In the genomic region with DNA sequence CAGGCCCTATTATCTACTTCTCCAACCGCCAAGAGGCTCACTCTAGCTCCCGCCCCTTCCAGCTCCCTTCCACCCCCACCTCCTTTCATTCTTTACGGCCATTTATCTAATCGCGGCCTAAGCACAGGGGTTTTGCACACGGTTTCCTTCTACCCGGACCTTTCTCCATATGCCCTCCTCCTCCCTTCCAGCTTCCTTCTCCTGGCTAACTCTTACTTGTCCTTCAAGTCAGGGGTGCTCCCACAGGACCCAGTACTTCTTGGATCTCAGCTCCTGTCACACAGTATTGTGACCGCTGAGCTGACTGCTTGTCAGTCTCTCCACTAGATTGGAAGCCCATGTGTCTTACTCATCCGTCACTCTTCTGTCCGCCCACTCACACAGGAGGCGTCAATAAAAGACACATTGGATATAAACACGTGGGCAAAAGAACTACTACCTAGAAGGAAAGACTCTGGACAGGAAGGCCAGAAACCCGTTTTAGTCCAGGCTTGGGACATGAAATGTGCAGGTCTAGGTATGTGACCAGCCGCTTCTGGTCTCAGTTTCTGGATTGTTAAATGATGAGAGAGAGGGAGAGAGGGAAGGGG, we compare ENCODE assay signal across 9 cellular contexts. TPM values are rescaled to one million over a fixed set of nuclear protein-coding genes. Genes with fewer than 3 reads are reported as not detected.
DNase-seq lines count a peak whose midpoint lies in the region; TF ChIP-seq lines count a peak whose summit lies in the region.
"Had no signal": no experiment of that assay in that cellular context is flagged by ENCODE, and none has a peak within 500 bp of the region (broad histone marks: within the 10 kb centered on the region; RNA-seq: fewer than 3 reads in every experiment).

No MANE protein-coding gene starts in this region.

- peaks cover 6% of the 10 kb centered on the region for H3K4me1 Mint-ChIP-seq in activated naive CD4-positive, alpha-beta T cell treated with anti-CD3 and anti-CD28 coated beads for 36 hours (ENCODE audit: low read depth)
- peaks cover 13% of the 10 kb centered on the region for H3K4me1 Mint-ChIP-seq in dendritic cell treated with granulocyte-macrophage colony-stimulating factor and Interleukin-4, amounts not matched to agents 40 ng/mL and 50 ng/mL, for 4 days (ENCODE audit: low read depth)

- no peaks in the 10 kb centered on the region for H4K20me1 ChIP-seq in smooth muscle cell (ENCODE audit: low read depth)

- no peak overlapping the region for H3K27ac Mint-ChIP-seq in activated naive CD4-positive, alpha-beta T cell treated with anti-CD3 and anti-CD28 coated beads for 36 hours
- peak overlapping the region; percentile 54 for H3K27ac Mint-ChIP-seq in dendritic cell treated with granulocyte-macrophage colony-stimulating factor and Interleukin-4, amounts not matched to agents 40 ng/mL and 50 ng/mL, for 4 days

- intact Hi-C loops in activated naive CD4-positive, alpha-beta T cell treated with anti-CD3 and anti-CD28 coated beads for 36 hours (cut with micrococcal nuclease) = loop anchor here (1.0 kb wide), 4 partner anchors 197 to 810 kb away; no protein-coding TSS in a partner anchor
- intact Hi-C loops in dendritic cell treated with granulocyte-macrophage colony-stimulating factor and Interleukin-4, amounts not matched to agents 40 ng/mL and 50 ng/mL, for 4 days (cut with micrococcal nuclease) = loop anchor here (1.0 to 10.0 kb wide), 5 partner anchors 197 to 779 kb away; no protein-coding TSS in a partner anchor

- peaks cover 6% of the 10 kb centered on the region for H3K4me1 ChIP-seq in smooth muscle cell (ENCODE audit: low read depth)
- H3K4me1 ChIP-seq in effector memory CD4-positive, alpha-beta T cell (ENCODE audit: control insufficient read depth, insufficient read depth, low read length, poor library complexity, severe bottlenecking) = no peaks in the 10 kb centered on the region

- H3K4me3 Mint-ChIP-seq in activated naive CD4-positive, alpha-beta T cell treated with anti-CD3 and anti-CD28 coated beads for 36 hours = peak overlapping the region; percentile 79
- no peak overlapping the region for H3K4me3 Mint-ChIP-seq in dendritic cell treated with granulocyte-macrophage colony-stimulating factor and Interleukin-4, amounts not matched to agents 40 ng/mL and 50 ng/mL, for 4 days

- CTCF ChIA-PET in activated naive CD4-positive, alpha-beta T cell treated with anti-CD3 and anti-CD28 coated beads for 36 hours (lab: Charles Lee) = interaction anchor here (0.5 to 3.3 kb wide), 22 partner anchors 9 to 1889 kb away, joined by 3 to 22 read pairs (median 3); a partner anchor contains a TSS

- H3K9ac ChIP-seq in smooth muscle cell (ENCODE audit: low read depth) = no peak overlapping the region

- 35% methylated on average over 14 of the region's 14 CpGs for WGBS in smooth muscle cell (ENCODE audit: low lambda C conversion rate)

- no peak overlapping the region for H3K4me3 ChIP-seq in smooth muscle cell
- no peak overlapping the region for H3K4me3 ChIP-seq in effector memory CD4-positive, alpha-beta T cell (ENCODE audit: insufficient read depth, low read depth, low read length, poor library complexity, severe bottlenecking)

- no peaks in the 10 kb centered on the region for H3K27me3 ChIP-seq in smooth muscle cell (ENCODE audit: low read depth)
- H3K27me3 ChIP-seq in effector memory CD4-positive, alpha-beta T cell (replicated peaks; ENCODE audit: control insufficient read depth, insufficient read depth, low read length, poor library complexity, severe bottlenecking) = no peaks in the 10 kb centered on the region

- no peak for DNase-seq in activated naive CD4-positive, alpha-beta T cell treated with anti-CD3 and anti-CD28 coated beads for 36 hours
- DNase-seq in activated naive CD4-positive, alpha-beta T cell (lab: John Stamatoyannopoulos, UW) = no peak
- DNase-seq in NCI-H69 (lab: John Stamatoyannopoulos, UW) = peak; percentile 44
- no peak for DNase-seq in smooth muscle cell (lab: John Stamatoyannopoulos, UW; ENCODE audit: unreplicated experiment)
- DNase-seq in central memory CD4-positive, alpha-beta T cell = no peak
- DNase-seq in CD1c-positive myeloid dendritic cell (ENCODE audit: extremely low spot score) = no peak
- DNase-seq in effector memory CD4-positive, alpha-beta T cell = no peak
- DNase-seq: esophagus squamous epithelium had no signal

- TF ChIP-seq CTCF in smooth muscle cell (IDR thresholded peaks at IDR 0.05; ENCODE audit: borderline replicate concordance, insufficient read depth, poor library complexity, severe bottlenecking) = no peak

- no peaks in the 10 kb centered on the region for H3K36me3 ChIP-seq in smooth muscle cell (ENCODE audit: low read depth)
- H3K36me3 ChIP-seq in effector memory CD4-positive, alpha-beta T cell (ENCODE audit: control insufficient read depth, insufficient read depth, low read length) = no peaks in the 10 kb centered on the region
- H3K36me3 ChIP-seq: esophagus squamous epithelium had no signal

- H3K79me2 ChIP-seq in smooth muscle cell (ENCODE audit: low read depth) = no peaks in the 10 kb centered on the region

- peaks cover 13% of the 10 kb centered on the region for H3K27me3 Mint-ChIP-seq in activated naive CD4-positive, alpha-beta T cell treated with anti-CD3 and anti-CD28 coated beads for 36 hours (ENCODE audit: low read depth)
- H3K27me3 Mint-ChIP-seq in dendritic cell treated with granulocyte-macrophage colony-stimulating factor and Interleukin-4, amounts not matched to agents 40 ng/mL and 50 ng/mL, for 4 days = peaks cover 26% of the 10 kb centered on the region

- no peaks in the 10 kb centered on the region for H3F3A ChIP-seq in smooth muscle cell (ENCODE audit: low read depth)

- peak overlapping the region; percentile 92 for H3K4me2 ChIP-seq in smooth muscle cell

- no peak overlapping the region for H3K27ac ChIP-seq in smooth muscle cell (ENCODE audit: low read depth)
- no peak overlapping the region for H3K27ac ChIP-seq in effector memory CD4-positive, alpha-beta T cell (ENCODE audit: insufficient read depth, low read length, poor library complexity, severe bottlenecking)
- H3K27ac ChIP-seq: esophagus squamous epithelium had no signal

- H3K36me3 Mint-ChIP-seq in activated naive CD4-positive, alpha-beta T cell treated with anti-CD3 and anti-CD28 coated beads for 36 hours (ENCODE audit: low read depth) = no peaks in the 10 kb centered on the region
- H3K36me3 Mint-ChIP-seq in dendritic cell treated with granulocyte-macrophage colony-stimulating factor and Interleukin-4, amounts not matched to agents 40 ng/mL and 50 ng/mL, for 4 days (ENCODE audit: low read depth) = no peaks in the 10 kb centered on the region

- no peaks in the 10 kb centered on the region for H3K9me3 ChIP-seq in smooth muscle cell (replicated peaks; ENCODE audit: low read depth)
- H3K9me3 ChIP-seq in effector memory CD4-positive, alpha-beta T cell (ENCODE audit: control insufficient read depth, low read length) = no peaks in the 10 kb centered on the region
- H3K9me3 ChIP-seq: esophagus squamous epithelium had no signal

- no peak overlapping the region for H2AFZ ChIP-seq in smooth muscle cell (ENCODE audit: low read depth)

- H3K9me3 Mint-ChIP-seq in activated naive CD4-positive, alpha-beta T cell treated with anti-CD3 and anti-CD28 coated beads for 36 hours = no peaks in the 10 kb centered on the region
- H3K9me3 Mint-ChIP-seq in dendritic cell treated with granulocyte-macrophage colony-stimulating factor and Interleukin-4, amounts not matched to agents 40 ng/mL and 50 ng/mL, for 4 days = no peaks in the 10 kb centered on the region

RNA-seq across cellular contexts. Expression of a gene that starts 20.3 kb away (rescaled TPM):
- 10 to 100 TPM; 28.1 to 31.0 TPM for total RNA-seq in activated naive CD4-positive, alpha-beta T cell treated with anti-CD3 and anti-CD28 coated beads for 36 hours
- total RNA-seq in smooth muscle cell = 9.6 and 11.5 TPM in 2 replicates
- 35.6 and 40.7 TPM in 2 replicates for polyA plus RNA-seq in smooth muscle cell

RNA-seq across cellular contexts. Expression of a gene that starts 52.0 kb away (rescaled TPM):
- total RNA-seq in activated naive CD4-positive, alpha-beta T cell treated with anti-CD3 and anti-CD28 coated beads for 36 hours = 1 to 10 TPM; 4.2 to 5.0 TPM
- total RNA-seq in smooth muscle cell = 3.6 and 51.9 TPM in 2 replicates
- 6.1 and 7.9 TPM in 2 replicates for polyA plus RNA-seq in smooth muscle cell
